Comparison of ENCODE assay signal across 26 cellular contexts in genomic region chr19:374886-375235, GRCh38.
"Had no signal": no experiment of that assay in that cellular context is flagged by ENCODE, and none has a peak within 500 bp of the region (broad histone marks: within the 10 kb centered on the region; RNA-seq: fewer than 3 reads in every experiment).

No MANE protein-coding gene starts in this region.

- FAIRE-seq: colon, kidney, urothelium cell line had no signal

- H3K27ac ChIP-seq: adrenal gland, ascending aorta, brain microvascular endothelial cell, epithelial cell of prostate, heart left ventricle, lower lobe of right lung, prostate gland, tibial artery had no signal

- H3K9me3 Mint-ChIP-seq: activated CD4-positive, alpha-beta memory T cell treated with anti-CD3 and anti-CD28 coated beads for 36 hours; activated naive CD4-positive, alpha-beta T cell treated with anti-CD3 and anti-CD28 coated beads, Interleukin-2, amount 50 U/mL, for 24 hours; naive B cell; neural crest cell; stimulated activated naive CD8-positive, alpha-beta T cell treated with anti-CD3 and anti-CD28 coated beads, Interleukin-15, Interleukin-2, amounts not matched to agents 100 ng/mL and 50 ng/mL, for 24 hours; T-helper 1 cell treated with Interleukin-12 subunit alpha and Interleukin-12 subunit beta and Interleukin-4 antibody, amounts not matched to agents 30 μg/mL and 1 μg/mL, for 36 hours had no signal

- H3K4me1 Mint-ChIP-seq: activated naive CD4-positive, alpha-beta T cell treated with anti-CD3 and anti-CD28 coated beads, Interleukin-2, amount 50 U/mL, for 24 hours had no signal

- H3K4me3 ChIP-seq: adrenal gland, ascending aorta, dorsolateral prefrontal cortex, heart left ventricle, lower lobe of right lung, prostate gland, tibial artery had no signal

- H3K4me3 Mint-ChIP-seq: activated CD4-positive, alpha-beta memory T cell treated with anti-CD3 and anti-CD28 coated beads for 36 hours; activated naive CD4-positive, alpha-beta T cell treated with anti-CD3 and anti-CD28 coated beads, Interleukin-2, amount 50 U/mL, for 24 hours; neural crest cell; stimulated activated naive CD8-positive, alpha-beta T cell treated with anti-CD3 and anti-CD28 coated beads, Interleukin-15, Interleukin-2, amounts not matched to agents 100 ng/mL and 50 ng/mL, for 24 hours; T-helper 1 cell treated with Interleukin-12 subunit alpha and Interleukin-12 subunit beta and Interleukin-4 antibody, amounts not matched to agents 30 μg/mL and 1 μg/mL, for 36 hours had no signal

- DNase-seq: activated CD4-positive, alpha-beta memory T cell treated with anti-CD3 and anti-CD28 coated beads for 36 hours; activated CD4-positive, alpha-beta T cell treated with anti-CD3 and anti-CD28 coated beads for 4 hours; activated CD4-positive, CD25-positive, alpha-beta regulatory T cell; activated gamma-delta T cell treated with Interleukin-2 at 50 U/mL for 16 hours; brain microvascular endothelial cell; central memory CD4-positive, alpha-beta T cell; kidney; lower lobe of right lung; naive B cell; stimulated activated CD4-positive, alpha-beta T cell treated with anti-CD3 and anti-CD28 coated beads, Interleukin-12 subunit alpha, Interleukin-12 subunit beta, amount 100 ng/mL, for 4 hours; stimulated activated CD4-positive, alpha-beta T cell treated with anti-CD3 and anti-CD28 coated beads, Interleukin-4, amount 100 ng/mL, for 4 hours; substantia nigra; T1000; tibial artery had no signal

- H3K27ac Mint-ChIP-seq: activated CD4-positive, alpha-beta memory T cell treated with anti-CD3 and anti-CD28 coated beads for 36 hours; activated naive CD4-positive, alpha-beta T cell treated with anti-CD3 and anti-CD28 coated beads, Interleukin-2, amount 50 U/mL, for 24 hours; naive B cell; stimulated activated naive CD8-positive, alpha-beta T cell treated with anti-CD3 and anti-CD28 coated beads, Interleukin-15, Interleukin-2, amounts not matched to agents 100 ng/mL and 50 ng/mL, for 24 hours; T-helper 1 cell treated with Interleukin-12 subunit alpha and Interleukin-12 subunit beta and Interleukin-4 antibody, amounts not matched to agents 30 μg/mL and 1 μg/mL, for 36 hours had no signal

- H3K36me3 Mint-ChIP-seq: activated CD4-positive, alpha-beta memory T cell treated with anti-CD3 and anti-CD28 coated beads for 36 hours; activated naive CD4-positive, alpha-beta T cell treated with anti-CD3 and anti-CD28 coated beads, Interleukin-2, amount 50 U/mL, for 24 hours; naive B cell had no signal

- H3K9me3 ChIP-seq: adrenal gland, ascending aorta, heart left ventricle, lower lobe of right lung, prostate gland, tibial artery had no signal

- H3K27me3 ChIP-seq: ascending aorta had no signal

- H3K36me3 ChIP-seq: adrenal gland, ascending aorta, brain microvascular endothelial cell, heart left ventricle, lower lobe of right lung, prostate gland, tibial artery had no signal

- H3K4me1 ChIP-seq: adrenal gland, ascending aorta, tibial artery had no signal

- ATAC-seq: heart left ventricle, lower lobe of right lung had no signal
